Comparison of ENCODE assay signal across 7 cellular contexts in the genomic region with DNA sequence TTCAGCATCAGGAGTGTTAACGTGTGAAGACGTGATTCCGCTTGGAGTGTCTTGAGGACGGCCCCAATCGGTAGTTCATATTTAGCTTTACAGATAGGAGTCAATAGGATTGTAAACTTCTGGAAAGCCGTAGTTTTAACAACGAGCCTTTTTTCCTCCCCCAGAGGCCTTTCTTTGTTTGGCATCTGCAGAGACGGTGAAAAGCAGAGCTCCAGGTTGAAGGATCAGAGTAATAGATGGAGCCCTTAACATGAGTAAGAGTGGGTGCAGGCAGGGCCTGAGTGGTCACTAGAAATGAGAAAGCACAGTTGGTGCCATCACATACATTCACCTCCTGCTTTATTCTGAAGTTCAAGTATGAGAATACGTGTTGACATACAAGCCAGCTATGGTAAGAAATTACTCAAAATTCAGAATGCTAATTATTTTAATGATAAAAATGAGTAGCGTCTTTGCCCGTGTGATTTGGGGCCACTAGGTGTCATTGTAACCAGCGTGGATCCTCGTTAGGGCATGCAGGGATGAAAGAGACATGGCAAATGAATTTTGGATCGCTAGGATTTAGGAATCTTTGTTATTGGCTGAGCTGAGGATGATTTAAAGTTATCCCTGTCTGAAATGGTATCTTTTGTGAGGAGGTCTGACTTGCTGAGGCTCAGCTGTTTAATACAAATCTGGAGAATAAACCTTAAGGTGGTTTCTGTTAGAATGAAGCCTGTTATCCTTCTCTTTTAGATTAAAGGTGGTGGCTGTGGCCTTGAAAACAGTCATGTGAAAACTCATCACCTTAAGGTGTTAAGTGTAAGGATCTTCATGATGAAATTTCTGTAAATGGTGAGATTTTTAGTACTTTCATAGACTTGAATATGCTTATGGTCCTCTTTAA. TPM values are rescaled to one million over a fixed set of nuclear protein-coding genes. Genes with fewer than 3 reads are reported as not detected.
DNase-seq lines count a peak whose midpoint lies in the region; ATAC-seq, FAIRE-seq and TF ChIP-seq lines count a peak whose summit lies in the region.

No MANE protein-coding gene starts in this region.

- no peaks in the 10 kb centered on the region for H3K27me3 ChIP-seq in DOHH2 (ENCODE audit: control insufficient read depth, low read length)
- no peaks in the 10 kb centered on the region for H3K27me3 ChIP-seq in HUES64 (ENCODE audit: insufficient read depth, low read length)
- no peaks in the 10 kb centered on the region for H3K27me3 ChIP-seq in heart right ventricle
- no peaks in the 10 kb centered on the region for H3K27me3 ChIP-seq in rectal smooth muscle tissue (ENCODE audit: control insufficient read depth, insufficient read depth, low read length)

- peaks cover 27% of the 10 kb centered on the region; the same call in 1 of the 2 replicates for H4K20me1 ChIP-seq in DOHH2 (ENCODE audit: control insufficient read depth, insufficient read depth, low read depth, low read length)

- peak overlapping the region; percentile 69 for H3K4me2 ChIP-seq in DOHH2 (ENCODE audit: low read length)

- H3K27me3 Mint-ChIP-seq in activated CD4-positive, alpha-beta memory T cell treated with anti-CD3 and anti-CD28 coated beads, Interleukin-2, amount 10 ng/mL, durations not matched to agents 7 days and 5 days: no peaks in the 10 kb centered on the region

- H3K9me3 Mint-ChIP-seq in activated CD4-positive, alpha-beta memory T cell treated with anti-CD3 and anti-CD28 coated beads, Interleukin-2, amount 10 ng/mL, durations not matched to agents 7 days and 5 days: no peaks in the 10 kb centered on the region

- CTCF ChIA-PET in activated CD4-positive, alpha-beta memory T cell treated with anti-CD3 and anti-CD28 coated beads, Interleukin-2, amount 10 ng/mL, durations not matched to agents 7 days and 5 days (lab: Charles Lee): interaction anchor here (0.7 to 8.5 kb wide), 28 partner anchors 8 to 205 kb away, joined by 3 to 82 read pairs (median 5); a partner anchor contains a TSS

- peaks cover 46% of the 10 kb centered on the region for H3K36me3 Mint-ChIP-seq in activated CD4-positive, alpha-beta memory T cell treated with anti-CD3 and anti-CD28 coated beads, Interleukin-2, amount 10 ng/mL, durations not matched to agents 7 days and 5 days (ENCODE audit: low read depth)

- POLR2A ChIA-PET in activated CD4-positive, alpha-beta memory T cell treated with anti-CD3 and anti-CD28 coated beads, Interleukin-2, amount 10 ng/mL, durations not matched to agents 7 days and 5 days (lab: Charles Lee): interaction anchor here (0.8 to 4.8 kb wide), 23 partner anchors 9 to 454 kb away, joined by 3 to 38 read pairs (median 5); a partner anchor contains a TSS

- WGBS in HUES64: under 1% methylated on average over 14 of the region's 14 CpGs
- 1% methylated on average over 14 of the region's 14 CpGs for WGBS in heart right ventricle, 2 donors

- peaks cover 72% of the 10 kb centered on the region for H3K4me1 Mint-ChIP-seq in activated CD4-positive, alpha-beta memory T cell treated with anti-CD3 and anti-CD28 coated beads, Interleukin-2, amount 10 ng/mL, durations not matched to agents 7 days and 5 days

- H3K9ac ChIP-seq in HUES64 (ENCODE audit: low read depth, low read length) (peak overlapping the region; percentile 99), rectal smooth muscle tissue (ENCODE audit: low read length) (peak overlapping the region; percentile 59)

- intact Hi-C loops in heart right ventricle (cut with DNase I): loop anchor here in 9 of 10 donors (1.0 to 10.0 kb wide), 8 partner anchors 64 to 156 kb away; a partner anchor contains a TSS

- peak overlapping the region; percentile 99 for H3K4me3 Mint-ChIP-seq in activated CD4-positive, alpha-beta memory T cell treated with anti-CD3 and anti-CD28 coated beads, Interleukin-2, amount 10 ng/mL, durations not matched to agents 7 days and 5 days

- peak overlapping the region; percentile 91 for H3K27ac Mint-ChIP-seq in activated CD4-positive, alpha-beta memory T cell treated with anti-CD3 and anti-CD28 coated beads, Interleukin-2, amount 10 ng/mL, durations not matched to agents 7 days and 5 days

- H3F3A ChIP-seq in DOHH2 (ENCODE audit: control insufficient read depth, insufficient read depth): peaks cover 15% of the 10 kb centered on the region

- peak; percentile 30 for DNase-seq in activated CD4-positive, alpha-beta memory T cell treated with anti-CD3 and anti-CD28 coated beads, Interleukin-2, amount 10 ng/mL, durations not matched to agents 7 days and 5 days
- DNase-seq in heart right ventricle (no peak), GM12891 (ENCODE audit: insufficient read length, low spot score) (no peak)

- H3K9me3 ChIP-seq in DOHH2 (ENCODE audit: control insufficient read depth, insufficient read depth, low read length) (no peaks in the 10 kb centered on the region), HUES64 (ENCODE audit: insufficient read depth, low read depth, low read length) (no peaks in the 10 kb centered on the region), heart right ventricle (no peaks in the 10 kb centered on the region)

- TF ChIP-seq CTCF in DOHH2 (IDR thresholded peaks at IDR 0.05; ENCODE audit: low read depth, low read length, poor library complexity, severe bottlenecking) (peak; percentile 80), heart right ventricle (IDR thresholded peaks at IDR 0.05) (peak in 8 of 9 donors; percentile 30 to 78 (median 58))

- no peak for TF ChIP-seq POLR2A in GM12891 (IDR thresholded peaks at IDR 0.05; ENCODE audit: low read depth, low read length)

- ATAC-seq in heart right ventricle (peak in 6 of 8 donors; percentile 31 to 68 (median 52)), GM21723 (IDR thresholded peaks at IDR 0.05; ENCODE audit: unreplicated experiment) (no peak)

- H3K4me3 ChIP-seq in DOHH2 (ENCODE audit: low read length) (peak overlapping the region; percentile 90), HUES64 (ENCODE audit: low read length) (peak overlapping the region; percentile 87), heart right ventricle (peak overlapping the region; percentile 49 to 88 (median 76)), rectal smooth muscle tissue (ENCODE audit: low read length) (peak overlapping the region; percentile 97)

- FAIRE-seq in GM12891 (lab: Jason Lieb, UNC): no peak

- H3K4me1 ChIP-seq in DOHH2 (ENCODE audit: control insufficient read depth, low read length): peaks cover 45% of the 10 kb centered on the region
- peaks cover 8% of the 10 kb centered on the region; the same call in 1 of the 2 replicates for H3K4me1 ChIP-seq in HUES64 (ENCODE audit: insufficient read depth, low read length)
- H3K4me1 ChIP-seq in heart right ventricle: peaks cover 0 to 72% (median 59%) of the 10 kb centered on the region in 9 donors
- H3K4me1 ChIP-seq in rectal smooth muscle tissue (ENCODE audit: control insufficient read depth, insufficient read depth, low read length): peaks cover 24% of the 10 kb centered on the region

- H3K27ac ChIP-seq in DOHH2 (ENCODE audit: low read depth, low read length): peak overlapping the region; percentile 62
- peak overlapping the region; percentile 73 for H3K27ac ChIP-seq in HUES64 (ENCODE audit: low read depth, low read length)
- H3K27ac ChIP-seq in heart right ventricle: peak overlapping the region; percentile 70 to 94 (median 83)
- H3K27ac ChIP-seq in rectal smooth muscle tissue (ENCODE audit: low read depth, low read length): peak overlapping the region; percentile 81

- H3K9me2 ChIP-seq in DOHH2 (replicated peaks; ENCODE audit: control insufficient read depth, low read length): no peaks in the 10 kb centered on the region

- H3K36me3 ChIP-seq in DOHH2 (ENCODE audit: control insufficient read depth, low read length) (peaks cover 55% of the 10 kb centered on the region), HUES64 (ENCODE audit: insufficient read depth, low read length) (peaks cover 50% of the 10 kb centered on the region), heart right ventricle (peaks cover 0 to 37% (median 0%) of the 10 kb centered on the region in 9 donors), rectal smooth muscle tissue (ENCODE audit: control insufficient read depth, insufficient read depth, low read length) (no peaks in the 10 kb centered on the region)

- peaks cover 63% of the 10 kb centered on the region for H3K79me2 ChIP-seq in DOHH2 (ENCODE audit: control insufficient read depth, low read length)

TF ChIP-seq in GM12891, 5 proteins besides CTCF, POLR2A, EP300 and RAD21:
- TF ChIP-seq SPI1 (IDR thresholded peaks at IDR 0.05; ENCODE audit: low read depth, low read length) (no peak), POU2F2 (IDR thresholded peaks at IDR 0.05; ENCODE audit: low read depth, low read length) (no peak), PAX5 (IDR thresholded peaks at IDR 0.05; ENCODE audit: insufficient read depth, low read length, severe bottlenecking) (no peak), TAF1 (IDR thresholded peaks at IDR 0.05; ENCODE audit: low read depth, low read length) (no peak), POLR2AphosphoS5 (IDR thresholded peaks at IDR 0.05; ENCODE audit: low read depth, low read length) (no peak)

RNA-seq across cellular contexts. Expression of a gene that starts 18.6 kb away (rescaled TPM):
- not detected for polyA plus RNA-seq in HUES64 (2013, experiment 1 of 2)
- polyA plus RNA-seq in HUES64 (2013, experiment 2 of 2): 0.51 TPM
- not detected for total RNA-seq in activated CD4-positive, alpha-beta memory T cell treated with anti-CD3 and anti-CD28 coated beads, Interleukin-2, amount 10 ng/mL, durations not matched to agents 7 days and 5 days
- total RNA-seq in heart right ventricle: 1 to 10 TPM; 1.5 to 5.4 (median 2.4) TPM
- polyA plus RNA-seq in heart right ventricle: 10 to 100 TPM in 1 of 2 donors, 1 to 10 TPM in 1; 3.7 to 17.3 TPM
- 0.23 TPM for polyA plus RNA-seq in GM12891 (2012; ENCODE audit: low read depth, missing spikeins)

RNA-seq across cellular contexts. Expression of a gene that starts 20.9 kb away (rescaled TPM):
- polyA plus RNA-seq in HUES64 (2013, experiment 1 of 2): 1.4 TPM
- 1.9 TPM for polyA plus RNA-seq in HUES64 (2013, experiment 2 of 2)
- not detected for total RNA-seq in activated CD4-positive, alpha-beta memory T cell treated with anti-CD3 and anti-CD28 coated beads, Interleukin-2, amount 10 ng/mL, durations not matched to agents 7 days and 5 days
- 10 to 100 TPM in 9 of 10 donors, 1 to 10 TPM in 1; 9.3 to 50.5 (median 17.9) TPM for total RNA-seq in heart right ventricle
- 10 to 100 TPM; 36.0 to 57.7 TPM for polyA plus RNA-seq in heart right ventricle
- polyA plus RNA-seq in GM12891 (2012; ENCODE audit: low read depth, missing spikeins): not detected

RNA-seq across cellular contexts. Expression of a gene that starts 27.2 kb away (rescaled TPM):
- 0.50 TPM for polyA plus RNA-seq in HUES64 (2013, experiment 1 of 2)
- 1.1 TPM for polyA plus RNA-seq in HUES64 (2013, experiment 2 of 2)
- total RNA-seq in activated CD4-positive, alpha-beta memory T cell treated with anti-CD3 and anti-CD28 coated beads, Interleukin-2, amount 10 ng/mL, durations not matched to agents 7 days and 5 days: under 1 TPM; 0.25 to 0.65 TPM
- total RNA-seq in heart right ventricle: 1 to 10 TPM; 3.7 to 8.4 (median 6.1) TPM
- 1 to 10 TPM; 1.5 to 4.5 TPM for polyA plus RNA-seq in heart right ventricle
- 0.13 TPM for polyA plus RNA-seq in GM12891 (2012; ENCODE audit: low read depth, missing spikeins)

RNA-seq across cellular contexts. Expression of a gene that starts 57.2 kb away (rescaled TPM):
- polyA plus RNA-seq in HUES64 (2013, experiment 1 of 2): 8.4 TPM
- polyA plus RNA-seq in HUES64 (2013, experiment 2 of 2): 10.8 TPM
- 10 to 100 TPM; 33.2 to 33.8 TPM for total RNA-seq in activated CD4-positive, alpha-beta memory T cell treated with anti-CD3 and anti-CD28 coated beads, Interleukin-2, amount 10 ng/mL, durations not matched to agents 7 days and 5 days
- total RNA-seq in heart right ventricle: 10 to 100 TPM in 4 of 10 donors, 1 to 10 TPM in 6; 6.5 to 33.1 (median 7.7) TPM
- 10 to 100 TPM; 13.5 to 27.0 TPM for polyA plus RNA-seq in heart right ventricle
- polyA plus RNA-seq in GM12891 (2012; ENCODE audit: low read depth, missing spikeins): 11.8 TPM

Comparison
In these comparisons a context has a peak if more than half of its experiments do, and no peak if none do; other contexts are left out.
1. RNA of a gene that starts 20.9 kb away (total RNA-seq): 9.3 to 50.5 TPM in heart right ventricle; not detected in activated CD4-positive, alpha-beta memory T cell treated with anti-CD3 and anti-CD28 coated beads, Interleukin-2, amount 10 ng/mL, durations not matched to agents 7 days and 5 days; every median in the first group is over 4 times any median in the second.
2. Peak in every context shown above with its lines, with median percentiles within 50 percentile points of each other: H3K27ac ChIP-seq and H3K4me3 ChIP-seq.